9 cellular contexts compared by ENCODE assay signal in the genomic region with DNA sequence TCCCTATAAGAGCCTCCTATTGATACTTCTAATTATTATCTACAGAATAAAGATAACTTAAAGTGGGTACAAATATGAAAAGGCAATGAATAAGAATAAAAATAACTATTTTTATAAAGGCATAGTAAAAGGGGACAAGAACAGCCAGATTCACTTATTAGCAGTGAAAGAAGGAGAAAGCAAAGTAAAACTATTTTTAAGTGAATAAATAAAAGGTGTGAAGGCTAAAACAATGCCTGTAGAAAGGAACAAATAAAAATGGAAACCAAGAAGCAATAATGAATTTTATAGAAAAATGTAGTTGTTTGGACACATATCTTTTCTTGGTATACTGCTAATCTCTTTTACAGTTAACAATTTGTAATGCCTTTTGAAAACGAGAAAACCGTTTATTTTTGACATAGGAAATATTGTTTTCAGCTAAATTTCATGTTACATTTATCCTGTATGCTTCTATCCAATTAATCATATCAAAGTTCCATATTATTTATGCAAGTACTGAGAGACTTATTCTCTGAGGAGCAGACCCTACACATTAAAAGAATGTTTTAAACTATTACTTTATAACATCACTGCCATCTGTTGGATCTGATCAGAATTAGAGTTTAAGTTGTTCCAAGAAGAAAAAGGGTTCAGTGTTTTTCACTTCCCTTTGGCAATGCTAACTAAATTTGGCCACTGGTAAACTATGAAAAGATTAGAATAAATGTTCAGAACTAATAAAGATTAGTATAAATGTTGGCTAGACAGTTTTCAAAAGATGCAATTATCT. TPM values are rescaled to one million over a fixed set of nuclear protein-coding genes. Genes with fewer than 3 reads are reported as not detected.
DNase-seq lines count a peak whose midpoint lies in the region; ATAC-seq and TF ChIP-seq lines count a peak whose summit lies in the region.
"Had no signal": no experiment of that assay in that cellular context is flagged by ENCODE, and none has a peak within 500 bp of the region (broad histone marks: within the 10 kb centered on the region; RNA-seq: fewer than 3 reads in every experiment).

No MANE protein-coding gene starts in this region.

- no peak overlapping the region for H3K4me3 ChIP-seq in thoracic aorta
- H3K4me3 ChIP-seq in mesendoderm (ENCODE audit: low read length) = no peak overlapping the region

- H3K4me2 ChIP-seq in mesendoderm (ENCODE audit: low read length) = no peak overlapping the region

- no CpG with 5 or more reads among the region's 2 CpGs for WGBS in mesendoderm (ENCODE audit: extremely low coverage, insufficient coverage, low lambda C conversion rate)

- H3K4me1 ChIP-seq in thoracic aorta (ENCODE audit: control insufficient read depth in 1 of 2, low read depth in 2 of 2) (peaks cover 0 to 5% of the 10 kb centered on the region in 2 donors), mesendoderm (ENCODE audit: control insufficient read depth, low read depth, low read length) (no peaks in the 10 kb centered on the region)

- H3K23ac ChIP-seq in mesendoderm (ENCODE audit: low read length) = no peak overlapping the region

- ATAC-seq in HG03378 (IDR thresholded peaks at IDR 0.05; ENCODE audit: unreplicated experiment) (peak; percentile 60), thoracic aorta (ENCODE audit: insufficient number of reproducible peaks, low FRiP score, low read depth) (no peak)

- H2BK15ac ChIP-seq in mesendoderm (replicated peaks; ENCODE audit: low read depth) = no peak overlapping the region

- no peaks in the 10 kb centered on the region for H3K36me3 ChIP-seq in thoracic aorta
- H3K36me3 ChIP-seq in mesendoderm (ENCODE audit: control insufficient read depth, insufficient read depth, low read length) = no peaks in the 10 kb centered on the region

- TF ChIP-seq CTCF in RWPE1 (conservative IDR thresholded peaks at IDR 0.05; ENCODE audit: low read depth) (peak; percentile 60), thoracic aorta (IDR thresholded peaks at IDR 0.05) (peak; percentile 39)

- POLR2A ChIA-PET in RWPE1 (lab: Yijun Ruan, JAX; ENCODE audit: low non-redundant PET) = no interaction called here

- H3K4ac ChIP-seq in mesendoderm (ENCODE audit: low read depth, low read length) = no peak overlapping the region

- DNase-seq in NCI-H2171 treated with DMSO at 0.1 percent for 48 hours (lab: John Stamatoyannopoulos, UW) = peak; percentile 22
- no peak for DNase-seq in NCI-H2171 (lab: John Stamatoyannopoulos, UW)
- DNase-seq in RWPE1 (ENCODE audit: low spot score) = peak; percentile 9
- DNase-seq in germinal center (ENCODE audit: low spot score) = peak; percentile 17
- DNase-seq in thoracic aorta (ENCODE audit: low spot score) = no peak
- no peak for DNase-seq in mesendoderm
- DNase-seq in HuH-7 (ENCODE audit: low spot score) = no peak

- H3K9ac ChIP-seq in mesendoderm (ENCODE audit: low read length) = no peak overlapping the region

- H2BK5ac ChIP-seq in mesendoderm (ENCODE audit: low read length) = no peak overlapping the region

- H3K27ac ChIP-seq in RWPE1 = no peak overlapping the region
- no peak overlapping the region for H3K27ac ChIP-seq in thoracic aorta
- no peak overlapping the region for H3K27ac ChIP-seq in mesendoderm (ENCODE audit: low read depth, low read length)

- H3K56ac ChIP-seq in mesendoderm (ENCODE audit: low read length) = no peak overlapping the region

- no peaks in the 10 kb centered on the region for H3K79me2 ChIP-seq in mesendoderm (ENCODE audit: control insufficient read depth, insufficient read depth, low read length)

- H3K79me1 ChIP-seq in mesendoderm (ENCODE audit: low read length) = no peaks in the 10 kb centered on the region

- no peak overlapping the region for H2AK5ac ChIP-seq in mesendoderm (ENCODE audit: low read length)

- H3K27me3 ChIP-seq in thoracic aorta (replicated peaks; ENCODE audit: insufficient read depth) = no peaks in the 10 kb centered on the region
- H3K27me3 ChIP-seq in mesendoderm (ENCODE audit: insufficient read depth, low read length, poor library complexity) = no peaks in the 10 kb centered on the region

- no peaks in the 10 kb centered on the region for H3K9me3 ChIP-seq in thoracic aorta

- CTCF ChIA-PET in RWPE1 (lab: Yijun Ruan, JAX) = interaction anchor here (0.6 to 0.9 kb wide), 3 partner anchors 13 to 1708 kb away, joined by 3 to 8 read pairs (median 6); no protein-coding TSS in a partner anchor

- H4K8ac ChIP-seq in mesendoderm (ENCODE audit: low read depth, low read length) = no peak overlapping the region

- no peak overlapping the region for H4K5ac ChIP-seq in mesendoderm (ENCODE audit: low read length)

- H3K18ac ChIP-seq in mesendoderm (ENCODE audit: low read length) = no peak overlapping the region

- no peak overlapping the region for H2BK120ac ChIP-seq in mesendoderm (ENCODE audit: low read depth, low read length)

RNA-seq across cellular contexts. Expression of a gene that starts 59.1 kb away (rescaled TPM):
- total RNA-seq in thoracic aorta = not detected
- 0.14 TPM for polyA plus RNA-seq in mesendoderm (2013, experiment 1 of 2)
- polyA plus RNA-seq in mesendoderm (2013, experiment 2 of 2) = 0.18 TPM
- total RNA-seq: activated CD8-positive, alpha-beta memory T cell treated with anti-CD3 and anti-CD28 coated beads for 36 hours had no signal

Comparison
In these comparisons a context has a peak if more than half of its experiments do, and no peak if none do; other contexts are left out.
1. DNase-seq: peak in NCI-H2171 treated with DMSO at 0.1 percent for 48 hours (single experiment), RWPE1 (single experiment) and germinal center (single experiment); none in NCI-H2171 (single experiment), thoracic aorta (single experiment), mesendoderm (single experiment) and HuH-7 (single experiment).